In genomic region chr6:26660096-26660425, GRCh38 we compare ENCODE assay signal across 8 cellular contexts. TPM values are rescaled to one million over a fixed set of nuclear protein-coding genes. Genes with fewer than 3 reads are reported as not detected.
A peak's percentile ranks its signal among the peaks of the same experiment; 100 is the strongest.
DNase-seq lines count a peak whose midpoint lies in the region; ATAC-seq and TF ChIP-seq lines count a peak whose summit lies in the region.

No MANE protein-coding gene starts in this region.

- H3K9me3 Mint-ChIP-seq in activated T-cell treated with anti-CD3 and anti-CD28 coated beads, Interleukin-2, amount 50 U/mL, for 4 hours: no peaks in the 10 kb centered on the region

- H3K36me3 ChIP-seq in OCI-LY7 (ENCODE audit: insufficient read depth, low read length): peaks cover 17% of the 10 kb centered on the region
- no peaks in the 10 kb centered on the region for H3K36me3 ChIP-seq in mucosa of descending colon (ENCODE audit: low read depth)

- peaks cover 24% of the 10 kb centered on the region for H3K4me1 Mint-ChIP-seq in activated T-cell treated with anti-CD3 and anti-CD28 coated beads, Interleukin-2, amount 50 U/mL, for 4 hours (ENCODE audit: low read depth)

- BruUV-seq in OCI-LY7 (replicated peaks; lab: Mats Ljungman, UMichigan): no TSS peak

- peak; percentile 59 to 67 for ATAC-seq in activated T-cell treated with anti-CD3 and anti-CD28 coated beads, Interleukin-2, amount 50 U/mL, for 4 hours
- ATAC-seq in HG02642 (IDR thresholded peaks at IDR 0.05; ENCODE audit: poor library complexity, unreplicated experiment): peak; percentile 32
- peak; percentile 50 for ATAC-seq in mucosa of descending colon

- peak overlapping the region; percentile 96 for H3K4me3 ChIP-seq in OCI-LY7 (ENCODE audit: low read depth, low read length, poor library complexity, severe bottlenecking)
- peak overlapping the region; percentile 38 for H3K4me3 ChIP-seq in mucosa of descending colon

- CTCF ChIA-PET in OCI-LY7 (lab: Charles Lee; ENCODE audit: unreplicated experiment): no interaction called here

- intact Hi-C loops in OCI-LY7 (cut with micrococcal nuclease; ENCODE audit: unreplicated experiment) (no loop called here), mucosa of descending colon (cut with DNase I, micrococcal nuclease) (no loop called here), posterior vena cava (cut with DNase I) (no loop called here)

- no peaks in the 10 kb centered on the region for H3K9me3 ChIP-seq in OCI-LY7 (ENCODE audit: low read length)
- no peaks in the 10 kb centered on the region for H3K9me3 ChIP-seq in mucosa of descending colon

- H3K27ac ChIP-seq in OCI-LY7 (ENCODE audit: low read depth, low read length, poor library complexity, severe bottlenecking): no peak overlapping the region

- TF ChIP-seq CTCF in OCI-LY7 (conservative IDR thresholded peaks at IDR 0.05; ENCODE audit: low read length): peak; percentile 63
- no peak for TF ChIP-seq CTCF in mucosa of descending colon (IDR thresholded peaks at IDR 0.05)

- H3K4me1 ChIP-seq in OCI-LY7 (ENCODE audit: insufficient read depth, low read length, poor library complexity, severe bottlenecking): peaks cover 18% of the 10 kb centered on the region
- H3K4me1 ChIP-seq in mucosa of descending colon (ENCODE audit: low read depth): peaks cover 14% of the 10 kb centered on the region

- DNase-seq in activated T-cell treated with anti-CD3 and anti-CD28 coated beads, Interleukin-2, amount 50 U/mL, for 4 hours: no peak
- DNase-seq in activated T-cell treated with anti-CD3 and anti-CD28 coated beads, Interleukin-2, amount 50 U/mL, for 48 hours: no peak
- DNase-seq in OCI-LY7 (ENCODE audit: low spot score): peak; percentile 45
- DNase-seq in dermis blood vessel endothelial cell: peak; percentile 51
- no peak for DNase-seq in mucosa of descending colon
- no peak for DNase-seq in NCI-H146 (lab: John Stamatoyannopoulos, UW)
- no peak for DNase-seq in posterior vena cava (ENCODE audit: low spot score)

- H3K4me3 Mint-ChIP-seq in activated T-cell treated with anti-CD3 and anti-CD28 coated beads, Interleukin-2, amount 50 U/mL, for 4 hours: peak overlapping the region; percentile 84

- no peaks in the 10 kb centered on the region for H3K9me2 ChIP-seq in OCI-LY7 (ENCODE audit: insufficient read depth, low read length)

- peak overlapping the region; percentile 96 for H3K4me2 ChIP-seq in OCI-LY7 (ENCODE audit: low read length)

- H2AFZ ChIP-seq in OCI-LY7 (ENCODE audit: low read length): peak overlapping the region; percentile 97

- H4K20me1 ChIP-seq in OCI-LY7 (ENCODE audit: insufficient read depth, low read length): no peaks in the 10 kb centered on the region

- H3K79me2 ChIP-seq in OCI-LY7 (ENCODE audit: insufficient read depth, low read depth, low read length): peaks cover 12% of the 10 kb centered on the region; the same call in 1 of the 2 replicates

- peaks cover 26% of the 10 kb centered on the region for H3K27me3 Mint-ChIP-seq in activated T-cell treated with anti-CD3 and anti-CD28 coated beads, Interleukin-2, amount 50 U/mL, for 4 hours (ENCODE audit: low read depth)

- POLR2A ChIA-PET in OCI-LY7 (lab: Charles Lee): interaction anchor here (0.6 to 0.8 kb wide), 2 partner anchors 27 to 80 kb away, joined by 4 to 6 read pairs; no protein-coding TSS in a partner anchor

- H3K36me3 Mint-ChIP-seq in activated T-cell treated with anti-CD3 and anti-CD28 coated beads, Interleukin-2, amount 50 U/mL, for 4 hours (ENCODE audit: insufficient read depth): peaks cover 8% of the 10 kb centered on the region

RNA-seq across cellular contexts. Expression of gene ZNF322, which starts 0.5 kb away (rescaled TPM):
- total RNA-seq in activated T-cell treated with anti-CD3 and anti-CD28 coated beads, Interleukin-2, amount 50 U/mL, for 4 hours: 1 to 10 TPM; 5.9 to 8.6 (median 8.2) TPM
- 10.8 and 12.2 TPM in 2 replicates for total RNA-seq in OCI-LY7 (2014; rRNA removed; shearing (Covaris generic))
- total RNA-seq in OCI-LY7 (2022) (19.0 and 23.7 TPM in 2 replicates), dermis blood vessel endothelial cell (14.0 and 19.2 TPM in 2 replicates), mucosa of descending colon (10 to 100 TPM; 17.1 to 33.7 (median 19.0) TPM), posterior vena cava (10 to 100 TPM; 19.5 to 23.6 TPM)

Comparison
In these comparisons a context has a peak if more than half of its experiments do, and no peak if none do; other contexts are left out.
1. DNase-seq: peak in OCI-LY7 (single experiment) and dermis blood vessel endothelial cell (single experiment); none in activated T-cell treated with anti-CD3 and anti-CD28 coated beads, Interleukin-2, amount 50 U/mL, for 4 hours (single experiment), activated T-cell treated with anti-CD3 and anti-CD28 coated beads, Interleukin-2, amount 50 U/mL, for 48 hours (0 of 2), mucosa of descending colon (0 of 3), NCI-H146 (single experiment) and posterior vena cava (single experiment).
2. Peak in every context shown above with its lines, with median percentiles within 50 percentile points of each other: ATAC-seq.